ENCODE assay signal across 1 cellular context in genomic region chr3:181711325-181712135, GRCh38.
TF ChIP-seq lines count a peak whose summit lies in the region.

TSS of gene SOX2 (plus strand) at chr3:181711925. CDS start at chr3:181712361, 436 bp downstream.

TF ChIP-seq in endothelial cell of umbilical vein, 7 proteins besides CTCF, POLR2A, EP300 and RAD21:
- no peak for TF ChIP-seq EZH2 (IDR thresholded peaks at IDR 0.05; ENCODE audit: borderline replicate concordance, low read depth, low read length, severe bottlenecking)
- TF ChIP-seq FOS (IDR thresholded peaks at IDR 0.05; ENCODE audit: borderline replicate concordance, insufficient read depth, low read length): no peak
- TF ChIP-seq GATA2 (IDR thresholded peaks at IDR 0.05; ENCODE audit: insufficient read depth, insufficient read length, low read depth, low read length): no peak
- no peak for TF ChIP-seq MAX (IDR thresholded peaks at IDR 0.05; ENCODE audit: insufficient read depth, insufficient read length)
- TF ChIP-seq JUN (IDR thresholded peaks at IDR 0.05; ENCODE audit: borderline replicate concordance, insufficient read depth, insufficient read length, low read depth): no peak
- TF ChIP-seq POLR2AphosphoS5 (IDR thresholded peaks at IDR 0.05; ENCODE audit: insufficient read depth, low read depth, low read length): no peak
- no peak for TF ChIP-seq MYC (IDR thresholded peaks at IDR 0.05; ENCODE audit: low read depth, low read length)
TF ChIP-seq in endothelial cell of umbilical vein: peak in this region for 0.
